1 cellular context compared by ENCODE assay signal in the genomic region with DNA sequence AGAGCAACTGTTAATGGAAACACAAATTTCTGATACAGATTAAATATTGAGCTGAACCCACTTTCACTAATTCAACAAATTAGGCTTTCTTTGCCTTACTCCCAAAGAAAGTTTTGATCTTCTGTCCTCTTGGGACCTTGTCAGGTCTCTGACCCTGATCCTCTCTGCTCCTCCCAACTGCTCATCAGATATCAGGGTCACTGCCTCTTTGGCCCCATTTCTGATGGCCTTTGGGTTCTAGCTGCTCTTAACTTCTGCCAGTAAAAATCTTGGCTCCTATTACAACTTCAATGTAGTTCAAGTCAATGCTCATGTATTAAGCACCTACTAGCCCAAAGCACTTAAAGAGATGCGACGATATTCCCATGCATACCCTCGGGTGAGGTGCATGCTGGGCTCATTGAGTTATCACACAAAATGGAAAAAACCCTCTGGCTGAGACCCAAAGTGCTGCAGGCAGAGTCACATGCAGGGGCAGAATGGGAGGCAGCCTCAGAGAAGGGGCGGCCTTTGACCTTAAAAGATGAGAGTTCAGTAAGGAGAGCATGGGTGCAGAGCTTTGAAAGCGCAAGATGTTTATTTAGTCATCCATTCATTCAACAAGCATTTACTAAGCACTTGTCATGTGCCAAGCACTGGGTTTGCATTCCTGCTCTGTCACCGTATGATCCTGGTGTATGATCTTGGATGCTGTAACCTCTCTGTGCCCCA.
A peak's percentile ranks its signal among the peaks of the same experiment; 100 is the strongest.
TF ChIP-seq lines count a peak whose summit lies in the region.

No MANE protein-coding gene starts in this region.

TF ChIP-seq in HepG2, 621 proteins besides CTCF, POLR2A, EP300 and RAD21 (continued from another document):
- TF ChIP-seq ZNF263 (CRISPR knock-in tag; IDR thresholded peaks at IDR 0.05) (peak; percentile 58), XRCC5 (optimal IDR thresholded peaks at IDR 0.05; ENCODE audit: low read length) (peak; percentile 18), HDAC2 (CRISPR knock-in tag; IDR thresholded peaks at IDR 0.05) (0 out of 2 replicates have a peak, but pooled peaks have one; percentile 23), NR2F2 (IDR thresholded peaks at IDR 0.05; ENCODE audit: borderline replicate concordance, low read depth) (0 out of 2 replicates have a peak, but pooled peaks have one; percentile 17)
